8 cellular contexts compared by ENCODE assay signal in genomic region chr1:112358798-112359408, GRCh38. TPM values are rescaled to one million over a fixed set of nuclear protein-coding genes. Genes with fewer than 3 reads are reported as not detected.
DNase-seq lines count a peak whose midpoint lies in the region; ATAC-seq, FAIRE-seq and TF ChIP-seq lines count a peak whose summit lies in the region.

No MANE protein-coding gene starts in this region.

- H3K4me3 ChIP-seq in foreskin fibroblast (ENCODE audit: low read depth in 1 of 2, low read length in 2 of 2) (no peak overlapping the region), neural progenitor cell (no peak overlapping the region), urinary bladder (ENCODE audit: low read depth, low read length) (no peak overlapping the region)

- H3K9ac ChIP-seq in neural progenitor cell = no peak overlapping the region

- no peaks in the 10 kb centered on the region for H3K9me3 ChIP-seq in neural progenitor cell (ENCODE audit: low read depth)

- H3K4me1 Mint-ChIP-seq in neural progenitor cell = peaks cover 3% of the 10 kb centered on the region

- H3K36me3 Mint-ChIP-seq in neural progenitor cell = no peaks in the 10 kb centered on the region

- H3K27ac ChIP-seq in neural progenitor cell (no peak overlapping the region), urinary bladder (ENCODE audit: low read depth) (peak overlapping the region; percentile 43)

- no peaks in the 10 kb centered on the region for H3K9me3 Mint-ChIP-seq in neural progenitor cell

- H3K36me3 ChIP-seq in neural progenitor cell = no peaks in the 10 kb centered on the region
- H3K36me3 ChIP-seq in urinary bladder (ENCODE audit: insufficient read depth) = no peaks in the 10 kb centered on the region

- FAIRE-seq in RCC 7860 (lab: Jason Lieb, UNC) = no peak

- TF ChIP-seq CTCF in foreskin fibroblast (IDR thresholded peaks at IDR 0.05; ENCODE audit: low read depth, low read length) = peak; percentile 88
- TF ChIP-seq CTCF in neural progenitor cell (IDR thresholded peaks at IDR 0.05) = peak; percentile 79

- H3K27ac Mint-ChIP-seq in neural progenitor cell = no peak overlapping the region

- H4K20me1 ChIP-seq in neural progenitor cell (ENCODE audit: low read depth) = no peaks in the 10 kb centered on the region

- H3K4me2 ChIP-seq in neural progenitor cell = no peak overlapping the region

- peaks cover 3% of the 10 kb centered on the region for H3K27me3 Mint-ChIP-seq in neural progenitor cell (ENCODE audit: insufficient read depth, low read depth)

- H3K27me3 ChIP-seq in neural progenitor cell = no peaks in the 10 kb centered on the region

- 42% methylated on average over 7 of the region's 7 CpGs for WGBS in urinary bladder

- DNase-seq in D341Med (ENCODE audit: low spot score) = peak; percentile 68
- DNase-seq in NCI-H460 (ENCODE audit: extremely low read depth, low read depth) = peak; percentile 33
- peak; percentile 49 to 62 for DNase-seq in activated T-cell treated with anti-CD3 and anti-CD28 coated beads, Interleukin-2, amount 50 U/mL, for 48 hours
- DNase-seq in foreskin fibroblast = peak; percentile 55 to 81
- peak; percentile 65 for DNase-seq in neural progenitor cell (ENCODE audit: low spot score)
- no peak for DNase-seq in RCC 7860 (ENCODE audit: low spot score)

- peak; percentile 55 for ATAC-seq in GM21360 (IDR thresholded peaks at IDR 0.05; ENCODE audit: unreplicated experiment)

- H3K4me3 Mint-ChIP-seq in neural progenitor cell = no peak overlapping the region

- H3K4me1 ChIP-seq in neural progenitor cell (peaks cover 10% of the 10 kb centered on the region), urinary bladder (ENCODE audit: insufficient read depth) (no peaks in the 10 kb centered on the region)

- no peaks in the 10 kb centered on the region for H3K79me2 ChIP-seq in neural progenitor cell (ENCODE audit: low read depth)

- H3F3A ChIP-seq in neural progenitor cell (ENCODE audit: low read depth) = peaks cover 10% of the 10 kb centered on the region

- H2AFZ ChIP-seq in neural progenitor cell (replicated peaks) = peak overlapping the region; percentile 90

RNA-seq across cellular contexts. Expression of gene CTTNBP2NL, which starts 37.1 kb away (rescaled TPM):
- 9.4 and 10.7 TPM in 2 replicates for total RNA-seq in NCI-H460 (2014; rRNA removed; shearing (Covaris generic))
- 1.5 and 2.5 TPM in 2 replicates for polyA plus RNA-seq in NCI-H460 (2014; cell fraction: nucleus; rRNA removed)
- 23.2 and 27.2 TPM in 2 replicates for total RNA-seq in neural progenitor cell (ENCODE audit: low replicate concordance)
- total RNA-seq in urinary bladder = 19.9 TPM
- 13.2 TPM for polyA plus RNA-seq in urinary bladder
